1 cellular context compared by ENCODE assay signal in genomic region chr3:6717026-6717943, GRCh38.
TF ChIP-seq lines count a peak whose summit lies in the region.

No MANE protein-coding gene starts in this region.

TF ChIP-seq in GM12878, 131 proteins besides CTCF, POLR2A, EP300 and RAD21 (continued from another document and continues in another):
- no peak for TF ChIP-seq ZNF592 (IDR thresholded peaks at IDR 0.05)
- no peak for TF ChIP-seq SMAD5 (IDR thresholded peaks at IDR 0.05; ENCODE audit: low read depth)
- TF ChIP-seq KAT2A (conservative IDR thresholded peaks at IDR 0.05; ENCODE audit: control insufficient read depth, low read depth, low read length) = no peak
- TF ChIP-seq SMARCA5 (IDR thresholded peaks at IDR 0.05) = peak; percentile 72; the same call in 1 of the 2 replicates
- no peak for TF ChIP-seq MAX (IDR thresholded peaks at IDR 0.05; ENCODE audit: low read depth, low read length)
- no peak for TF ChIP-seq ZNF274 (IDR thresholded peaks at IDR 0.05; ENCODE audit: insufficient read depth, insufficient read length)
- no peak for TF ChIP-seq ZBTB11 (CRISPR knock-in tag; IDR thresholded peaks at IDR 0.05)
- peak; percentile 63; the same call in 1 of the 2 replicates for TF ChIP-seq PAX5 (IDR thresholded peaks at IDR 0.05; ENCODE audit: borderline replicate concordance, low read depth, low read length)
- 0 out of 2 replicates have a peak, but pooled peaks have one; percentile 16 for TF ChIP-seq SIN3A (IDR thresholded peaks at IDR 0.05; ENCODE audit: low read depth, low read length)
- TF ChIP-seq POU2F2 (IDR thresholded peaks at IDR 0.05; ENCODE audit: borderline replicate concordance, low read depth, low read length) = no peak
- TF ChIP-seq BRCA1 (IDR thresholded peaks at IDR 0.05; ENCODE audit: low read depth, low read length) = no peak
- peak; percentile 78; the same call in 1 of the 2 replicates for TF ChIP-seq CREM (IDR thresholded peaks at IDR 0.05; ENCODE audit: low read depth)
- TF ChIP-seq GATAD2B (conservative IDR thresholded peaks at IDR 0.05; ENCODE audit: low read depth) = peak; percentile 43; the same call in 1 of the 2 replicates
- TF ChIP-seq SKIL (IDR thresholded peaks at IDR 0.05; ENCODE audit: low read depth, poor library complexity, severe bottlenecking) = peak; percentile 92
- peak; percentile 79 for TF ChIP-seq MLLT1 (IDR thresholded peaks at IDR 0.05)
- TF ChIP-seq GABPA (IDR thresholded peaks at IDR 0.05; ENCODE audit: low read depth) = no peak
- TF ChIP-seq ZNF384 (IDR thresholded peaks at IDR 0.05; ENCODE audit: borderline replicate concordance, low read depth, low read length) = no peak
- TF ChIP-seq BACH1 (IDR thresholded peaks at IDR 0.05; ENCODE audit: borderline replicate concordance) = peak; percentile 85; the same call in 1 of the 2 replicates
- no peak for TF ChIP-seq HSF1 (IDR thresholded peaks at IDR 0.05; ENCODE audit: low read depth, low read length)
- TF ChIP-seq ATF2 (IDR thresholded peaks at IDR 0.05; ENCODE audit: low read length) = peak; percentile 68; the same call in 1 of the 2 replicates
- TF ChIP-seq STAT3 (IDR thresholded peaks at IDR 0.05; ENCODE audit: low read depth, low read length) = no peak
- 0 out of 2 replicates have a peak, but pooled peaks have one; percentile 41 for TF ChIP-seq PML (IDR thresholded peaks at IDR 0.05; ENCODE audit: low read length)
- TF ChIP-seq CEBPB (IDR thresholded peaks at IDR 0.05; ENCODE audit: borderline replicate concordance in 1 of 2, low read depth in 2 of 2, low read length in 2 of 2) = no peak
- no peak for TF ChIP-seq TCF7 (IDR thresholded peaks at IDR 0.05; ENCODE audit: borderline replicate concordance)
- 0 out of 2 replicates have a peak, but pooled peaks have one; percentile 50 for TF ChIP-seq CBFB (IDR thresholded peaks at IDR 0.05; ENCODE audit: low read depth)
- no peak for TF ChIP-seq REST (IDR thresholded peaks at IDR 0.05; ENCODE audit: low read depth, low read length)
- no peak for TF ChIP-seq USF1 (IDR thresholded peaks at IDR 0.05; ENCODE audit: borderline replicate concordance, extremely low read length, insufficient read depth, low read depth, low read length)
- no peak for TF ChIP-seq NFYA (IDR thresholded peaks at IDR 0.05; ENCODE audit: borderline replicate concordance, low read depth, low read length)
- no peak for TF ChIP-seq KDM1A (IDR thresholded peaks at IDR 0.05; ENCODE audit: borderline replicate concordance)
- no peak for TF ChIP-seq SRF (IDR thresholded peaks at IDR 0.05; ENCODE audit: low read depth in 2 of 2, low read length in 2 of 2)
- no peak for TF ChIP-seq EZH2 (IDR thresholded peaks at IDR 0.05; ENCODE audit: borderline replicate concordance, control insufficient read depth, low read depth, low read length)
- no peak for TF ChIP-seq JUND (IDR thresholded peaks at IDR 0.05; ENCODE audit: low read depth, low read length)
- TF ChIP-seq ZNF217 (IDR thresholded peaks at IDR 0.05) = peak; percentile 79; the same call in 1 of the 2 replicates
- peak; percentile 91 for TF ChIP-seq MEF2B (IDR thresholded peaks at IDR 0.05; ENCODE audit: partially characterized antibody, poor library complexity, severe bottlenecking)
- no peak for TF ChIP-seq HDAC2 (IDR thresholded peaks at IDR 0.05)
- TF ChIP-seq TCF3 (IDR thresholded peaks at IDR 0.05; ENCODE audit: borderline replicate concordance, insufficient read depth, low read depth, low read length) = 0 out of 2 replicates have a peak, but pooled peaks have one; percentile 25
- no peak for TF ChIP-seq PKNOX1 (IDR thresholded peaks at IDR 0.05)
